22 cellular contexts compared by ENCODE assay signal in the genomic region with DNA sequence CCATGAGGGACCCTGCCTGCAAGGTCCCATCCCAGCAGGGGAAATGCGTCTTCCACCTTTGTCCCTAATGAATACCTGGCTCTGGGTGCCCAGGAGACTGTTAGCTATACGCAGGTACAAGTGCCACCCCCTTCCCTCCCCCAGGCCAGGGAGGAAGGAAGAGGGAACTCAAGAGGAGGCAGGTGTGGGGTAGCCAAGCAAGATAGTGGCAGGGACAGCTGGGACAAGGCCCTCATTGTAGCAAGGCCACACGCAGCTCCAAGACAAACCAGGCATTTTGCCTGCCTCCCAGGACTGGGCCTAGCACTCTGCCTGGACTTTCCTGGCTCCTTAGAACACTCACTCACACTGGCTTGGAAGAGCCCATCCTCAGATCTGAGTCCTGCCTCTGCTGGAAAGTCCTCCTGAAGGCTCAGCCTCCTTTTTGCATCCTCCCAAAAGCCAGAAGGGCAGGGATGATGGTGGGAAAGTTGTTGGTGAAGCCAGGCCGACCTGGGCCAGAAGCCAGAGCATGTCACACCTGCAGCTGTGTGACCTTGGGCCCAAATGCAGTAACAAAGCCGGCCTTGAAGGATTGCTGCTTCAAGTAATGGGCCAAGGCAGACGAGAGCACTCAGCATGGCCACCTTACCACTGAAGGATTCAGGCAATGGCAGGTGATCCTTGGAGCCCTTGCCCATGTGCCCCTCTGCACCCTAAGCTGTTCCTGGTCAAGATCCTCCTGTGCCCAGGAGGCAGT. TPM values are rescaled to one million over a fixed set of nuclear protein-coding genes. Genes with fewer than 3 reads are reported as not detected.
DNase-seq lines count a peak whose midpoint lies in the region; ATAC-seq and TF ChIP-seq lines count a peak whose summit lies in the region.
"Had no signal": no experiment of that assay in that cellular context is flagged by ENCODE, and none has a peak within 500 bp of the region (broad histone marks: within the 10 kb centered on the region; RNA-seq: fewer than 3 reads in every experiment).

No MANE protein-coding gene starts in this region.

- H3K27ac ChIP-seq in IMR-90 (ENCODE audit: insufficient read depth, low read length) = no peak overlapping the region
- peak overlapping the region; percentile 89 for H3K27ac ChIP-seq in caudate nucleus (ENCODE audit: low read depth, low read length)
- no peak overlapping the region for H3K27ac ChIP-seq in neuronal stem cell (replicated peaks; ENCODE audit: low read length)
- H3K27ac ChIP-seq in lower lobe of right lung = no peak overlapping the region
- H3K27ac ChIP-seq: C4-2B had no signal

- no TSS peak for BruUV-seq in IMR-90 (replicated peaks; lab: Mats Ljungman, UMichigan)

- H3K9ac ChIP-seq in IMR-90 (ENCODE audit: low read depth, low read length) (no peak overlapping the region), neuronal stem cell (ENCODE audit: low read depth, low read length, poor library complexity) (no peak overlapping the region)

- TF ChIP-seq CTCF in IMR-90 (conservative IDR thresholded peaks at IDR 0.05; ENCODE audit: low read depth, low read length) (no peak), lower lobe of right lung (IDR thresholded peaks at IDR 0.05) (no peak)

- H3K23ac ChIP-seq in IMR-90 (ENCODE audit: low read depth, low read length) (no peak overlapping the region), neuronal stem cell (ENCODE audit: low read depth, low read length, poor library complexity) (no peak overlapping the region)

- H3K4me3 ChIP-seq in IMR-90 (ENCODE audit: insufficient read depth, low read depth, low read length) = no peak overlapping the region
- H3K4me3 ChIP-seq in neuronal stem cell (ENCODE audit: low read length in 2 of 2) = no peak overlapping the region
- H3K4me3 ChIP-seq in lower lobe of right lung = no peak overlapping the region

- H3K9me3 ChIP-seq in IMR-90 (ENCODE audit: control insufficient read depth, insufficient read depth, low read length) = no peaks in the 10 kb centered on the region
- H3K9me3 ChIP-seq in neuronal stem cell (replicated peaks in 1 of 2; ENCODE audit: control insufficient read depth in 2 of 2, insufficient read depth in 1 of 2, low read depth in 1 of 2, low read length in 2 of 2) = no peaks in the 10 kb centered on the region
- H3K9me3 ChIP-seq in lower lobe of right lung = no peaks in the 10 kb centered on the region
- H3K9me3 ChIP-seq: Caco-2 had no signal

- H3K56ac ChIP-seq in IMR-90 (ENCODE audit: extremely low read depth, insufficient read depth, low read length) = no peak overlapping the region

- H3K4me1 ChIP-seq in IMR-90 (ENCODE audit: control insufficient read depth, insufficient read depth, low read length) = no peaks in the 10 kb centered on the region; the same call in 1 of the 2 replicates
- no peaks in the 10 kb centered on the region for H3K4me1 ChIP-seq in neuronal stem cell (ENCODE audit: control insufficient read depth in 2 of 2, insufficient read depth in 1 of 2, low read depth in 1 of 2, low read length in 2 of 2)
- H3K4me1 ChIP-seq in lower lobe of right lung = no peaks in the 10 kb centered on the region
- H3K4me1 ChIP-seq: Caco-2 had no signal

- no peak overlapping the region for H4K91ac ChIP-seq in IMR-90 (ENCODE audit: insufficient read depth, low read depth, low read length)
- H4K91ac ChIP-seq in neuronal stem cell (ENCODE audit: low read depth, low read length, poor library complexity) = no peak overlapping the region

- ATAC-seq in IMR-90 (ENCODE audit: low read depth) (no peak), GM18861 (IDR thresholded peaks at IDR 0.05; ENCODE audit: unreplicated experiment) (no peak), lower lobe of right lung (no peak)
- ATAC-seq: left ventricle myocardium superior, natural killer cell, Panc1, SK-N-SH treated with all-trans-retinoic acid at 6 μM for 48 hours had no signal

- H3K36me3 ChIP-seq in IMR-90 (ENCODE audit: control insufficient read depth, insufficient read depth, low read length) (no peaks in the 10 kb centered on the region), neuronal stem cell (replicated peaks in 1 of 2; ENCODE audit: control insufficient read depth in 2 of 2, insufficient read depth in 2 of 2, low read length in 2 of 2) (no peaks in the 10 kb centered on the region), lower lobe of right lung (no peaks in the 10 kb centered on the region)

- H3K4ac ChIP-seq in IMR-90 (ENCODE audit: low read depth, low read length) = no peak overlapping the region
- no peak overlapping the region for H3K4ac ChIP-seq in neuronal stem cell (ENCODE audit: low read length)

- H4K8ac ChIP-seq in IMR-90 (ENCODE audit: low read depth in 2 of 2, low read length in 2 of 2) = no peak overlapping the region
- no peak overlapping the region for H4K8ac ChIP-seq in neuronal stem cell (ENCODE audit: low read depth, low read length)

- POLR2A ChIA-PET in IMR-90 (lab: Charles Lee; ENCODE audit: unreplicated experiment) = no interaction called here

- no peak overlapping the region for H2BK5ac ChIP-seq in IMR-90 (ENCODE audit: low read depth, low read length, poor library complexity, severe bottlenecking)
- H2BK5ac ChIP-seq in neuronal stem cell (ENCODE audit: low read length) = no peak overlapping the region

- no CpG with 5 or more reads among the region's 6 CpGs for WGBS in IMR-90 (ENCODE audit: extremely low coverage in 2 of 2, insufficient read length in 1 of 2), 2 experiments
- no CpG with 5 or more reads among the region's 6 CpGs for WGBS in neuronal stem cell (ENCODE audit: extremely low coverage in 2 of 2, insufficient read length in 2 of 2, insufficient replicate concordance in 1 of 2), 2 donors

- peak overlapping the region; percentile 53 for H2AK9ac ChIP-seq in IMR-90 (replicated peaks; ENCODE audit: low read depth, low read length, poor library complexity)

- no peak overlapping the region for H2BK12ac ChIP-seq in neuronal stem cell (ENCODE audit: low read length)

- H2AFZ ChIP-seq in IMR-90 (replicated peaks; ENCODE audit: low read length, poor library complexity) (peak overlapping the region; percentile 19), neuronal stem cell (ENCODE audit: low read length) (no peak overlapping the region)

- H4K20me1 ChIP-seq in IMR-90 (ENCODE audit: insufficient read depth, low read length) = peaks cover 27% of the 10 kb centered on the region

- TF ChIP-seq RAD21 in IMR-90 (IDR thresholded peaks at IDR 0.05; ENCODE audit: low read length) = no peak

- no peak overlapping the region for H3K4me2 ChIP-seq in IMR-90 (ENCODE audit: low read depth, low read length)
- H3K4me2 ChIP-seq in neuronal stem cell (ENCODE audit: insufficient read depth, low read length, poor library complexity, severe bottlenecking) = no peak overlapping the region

- CTCF ChIA-PET in IMR-90 (lab: Yijun Ruan, JAX) = no interaction called here

- H3K18ac ChIP-seq in IMR-90 (ENCODE audit: low read depth, low read length) (no peak overlapping the region), neuronal stem cell (ENCODE audit: low read length) (no peak overlapping the region)

- H3K14ac ChIP-seq in IMR-90 (replicated peaks; ENCODE audit: low read depth, low read length) = no peak overlapping the region
- peak overlapping the region; percentile 1 for H3K14ac ChIP-seq in neuronal stem cell (ENCODE audit: low read length)

- no peak overlapping the region for H2AK5ac ChIP-seq in IMR-90 (ENCODE audit: low read depth, low read length)
- no peak overlapping the region for H2AK5ac ChIP-seq in neuronal stem cell (ENCODE audit: low read depth, low read length)

- no peak for TF ChIP-seq POLR2A in IMR-90 (IDR thresholded peaks at IDR 0.05; ENCODE audit: low read depth, low read length)

- no peaks in the 10 kb centered on the region for H3K27me3 ChIP-seq in IMR-90 (ENCODE audit: control insufficient read depth, insufficient read depth, low read length)
- peaks cover 0 to 54% (median 0%) of the 10 kb centered on the region in 3 experiments for H3K27me3 ChIP-seq in neuronal stem cell (ENCODE audit: control insufficient read depth in 3 of 3, insufficient read depth in 3 of 3, low read depth in 1 of 3, low read length in 3 of 3)
- no peaks in the 10 kb centered on the region for H3K27me3 ChIP-seq in lower lobe of right lung (ENCODE audit: low read depth)

- peaks cover 31% of the 10 kb centered on the region for H3K9me1 ChIP-seq in IMR-90 (ENCODE audit: insufficient read depth, low read length)

- H4K5ac ChIP-seq in IMR-90 (ENCODE audit: low read depth, low read length) = no peak overlapping the region

- in situ Hi-C loops in IMR-90 (cut with MboI; ENCODE audit: low sequenced_read_pairs) = no loop called here

- H2BK15ac ChIP-seq in IMR-90 (ENCODE audit: low read depth, low read length) (no peak overlapping the region), neuronal stem cell (ENCODE audit: low read length) (no peak overlapping the region)

- H2BK120ac ChIP-seq in IMR-90 (ENCODE audit: low read depth, low read length) = no peak overlapping the region
- no peak overlapping the region for H2BK120ac ChIP-seq in neuronal stem cell (ENCODE audit: low read depth, low read length)

- dilution Hi-C loops in IMR-90 (cut with HindIII; ENCODE audit: low sequenced_read_pairs, unreplicated experiment) = no loop called here

- DNase-seq in DMS79 treated with DMSO at 0.1 percent for 48 hours (lab: John Stamatoyannopoulos, UW) (peak; percentile 14), DMS79 (lab: John Stamatoyannopoulos, UW) (no peak), IMR-90 (no peak), caudate nucleus (lab: John Stamatoyannopoulos, UW) (no peak), neuronal stem cell (ENCODE audit: low spot score) (no peak), lower lobe of right lung (no peak), DMS153 (lab: John Stamatoyannopoulos, UW) (no peak)
- DNase-seq: 8988T; activated gamma-delta T cell treated with Interleukin-2 at 50 U/mL for 16 hours; activated T-cell treated with anti-CD3 and anti-CD28 coated beads, Interleukin-2, amount 50 U/mL, for 48 hours; anterior cingulate cortex; Caco-2; cortex of kidney; left ventricle myocardium superior; MV-4-11; natural killer cell; Right ventricle myocardium superior; stimulated activated naive CD4-positive, alpha-beta T cell had no signal

- peaks cover 5 to 22% of the 10 kb centered on the region in 2 experiments; a peak in 3 of 4 replicates for H3K79me1 ChIP-seq in IMR-90 (ENCODE audit: low read depth in 1 of 2, low read length in 2 of 2)
- no peaks in the 10 kb centered on the region for H3K79me1 ChIP-seq in neuronal stem cell (ENCODE audit: low read depth, low read length)

- intact Hi-C loops in IMR-90 (cut with micrococcal nuclease) (no loop called here), lower lobe of right lung (cut with DNase I) (no loop called here)

- no peak overlapping the region for H2BK20ac ChIP-seq in IMR-90 (ENCODE audit: low read depth, low read length)

RNA-seq across cellular contexts. Expression of a gene that starts 27.7 kb away (rescaled TPM):
- total RNA-seq in IMR-90 (2012; rRNA removed) = 4.5 and 4.7 TPM in 2 replicates
- 3.1 and 3.2 TPM in 2 replicates for polyA plus RNA-seq in IMR-90 (2012; rRNA removed)
- 1.5 and 3.4 TPM in 2 replicates for polyA plus RNA-seq in IMR-90 (2012; cell fraction: cytosol; rRNA removed)
- 6.1 and 14.6 TPM in 2 replicates for polyA plus RNA-seq in IMR-90 (2012; cell fraction: nucleus; rRNA removed; ENCODE audit: low replicate concordance)
- 1.1 TPM for polyA plus RNA-seq in neuronal stem cell (2013, experiment 1 of 2)
- polyA plus RNA-seq in neuronal stem cell (2013, experiment 2 of 2) = 1.1 TPM
- total RNA-seq in lower lobe of right lung = 3.8 TPM

RNA-seq across cellular contexts. Expression of a gene that starts 35.1 kb away (rescaled TPM):
- total RNA-seq in IMR-90 (2012; rRNA removed) = 0.54 and 0.83 TPM in 2 replicates
- polyA plus RNA-seq in IMR-90 (2012; rRNA removed) = 1.3 TPM in 2 replicates
- 1.5 and 1.6 TPM in 2 replicates for polyA plus RNA-seq in IMR-90 (2012; cell fraction: cytosol; rRNA removed)
- polyA plus RNA-seq in IMR-90 (2012; cell fraction: nucleus; rRNA removed; ENCODE audit: low replicate concordance) = 2.5 and 4.1 TPM in 2 replicates
- 4.7 TPM for polyA plus RNA-seq in neuronal stem cell (2013, experiment 1 of 2)
- polyA plus RNA-seq in neuronal stem cell (2013, experiment 2 of 2) = 5.3 TPM
- 10.8 TPM for total RNA-seq in lower lobe of right lung
